Comparison of ENCODE assay signal across 26 cellular contexts in the genomic region with DNA sequence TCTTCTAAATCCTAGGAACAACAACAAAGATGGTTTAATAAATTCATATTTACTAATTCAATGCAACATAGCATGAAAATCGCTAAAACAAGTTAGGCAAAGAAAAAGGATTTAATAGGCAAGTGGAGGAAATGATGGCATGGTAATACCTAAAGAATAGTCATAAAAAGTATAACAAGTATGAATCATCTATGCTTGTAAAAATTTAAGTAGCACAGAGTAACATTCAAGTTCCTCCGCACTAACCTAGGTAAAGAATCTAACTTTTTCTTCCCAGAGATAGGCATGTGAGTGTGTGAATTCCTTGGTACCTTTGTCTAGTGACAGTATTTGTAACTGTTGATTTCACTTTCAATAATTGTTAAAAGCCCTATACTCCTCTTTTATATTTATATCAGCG. TPM values are rescaled to one million over a fixed set of nuclear protein-coding genes. Genes with fewer than 3 reads are reported as not detected.
A peak's percentile ranks its signal among the peaks of the same experiment; 100 is the strongest.
DNase-seq lines count a peak whose midpoint lies in the region; ATAC-seq and TF ChIP-seq lines count a peak whose summit lies in the region.
"Had no signal": no experiment of that assay in that cellular context is flagged by ENCODE, and none has a peak within 500 bp of the region (broad histone marks: within the 10 kb centered on the region; RNA-seq: fewer than 3 reads in every experiment).

No MANE protein-coding gene starts in this region.

- H3K4me3 Mint-ChIP-seq in CD8-positive, alpha-beta memory T cell = peak overlapping the region in 4 of 7 donors; percentile 8 to 83 (median 34)
- H3K4me3 Mint-ChIP-seq: activated naive CD4-positive, alpha-beta T cell treated with anti-CD3 and anti-CD28 coated beads for 36 hours; GM23338; stimulated activated effector memory CD8-positive, alpha-beta T cell treated with anti-CD3 and anti-CD28 coated beads, Interleukin-12 subunit alpha, Interleukin-12 subunit beta, amount 100 ng/mL, for 72 hours; T-helper 2 cell treated with Interferon-gamma antibody and Interleukin-4, amounts not matched to agents 5 μg/mL and 100 μg/mL, for 36 hours had no signal

- no peaks in the 10 kb centered on the region for H4K20me1 ChIP-seq in BLaER1 treated with 17β-estradiol and CSF1 and Interleukin-3, amounts not matched to agents 10 nM and 100 nM
- H4K20me1 ChIP-seq in OCI-LY1 (ENCODE audit: insufficient read depth, low read length) = no peaks in the 10 kb centered on the region

- ATAC-seq in GM19324 (IDR thresholded peaks at IDR 0.05; ENCODE audit: low FRiP score, unreplicated experiment) = no peak
- ATAC-seq in right lobe of liver = no peak
- ATAC-seq: gastroesophageal sphincter; GM23338; psoas muscle; stimulated activated effector memory CD8-positive, alpha-beta T cell treated with anti-CD3 and anti-CD28 coated beads, Interleukin-12 subunit alpha, Interleukin-12 subunit beta, amount 100 ng/mL, for 72 hours had no signal

- peak overlapping the region; percentile 78 to 94 (median 89) for H3K4me2 ChIP-seq in BLaER1 treated with 17β-estradiol and CSF1 and Interleukin-3, amounts not matched to agents 10 nM and 100 nM
- H3K4me2 ChIP-seq in OCI-LY1 (ENCODE audit: low read length) = peak overlapping the region; percentile 81; the same call in 1 of the 2 replicates
- H3K4me2 ChIP-seq: GM23338 had no signal

- no peaks in the 10 kb centered on the region for H3F3A ChIP-seq in OCI-LY1 (ENCODE audit: insufficient read depth, low read length)

- peaks cover 0 to 2% (median 0%) of the 10 kb centered on the region in 5 donors for H3K9me3 Mint-ChIP-seq in CD8-positive, alpha-beta memory T cell
- H3K9me3 Mint-ChIP-seq: activated naive CD4-positive, alpha-beta T cell treated with anti-CD3 and anti-CD28 coated beads for 36 hours had no signal

- intact Hi-C loops in esophagus squamous epithelium (cut with DNase I) = loop anchor here (10.0 kb wide), 1 partner anchor 75 kb away; the partner anchor contains the start of gene LPAR6
- intact Hi-C loops in ascending aorta (cut with DNase I) = no loop called here
- intact Hi-C loops in right lobe of liver (cut with DNase I) = no loop called here

- H3K27ac ChIP-seq in BLaER1 treated with 17β-estradiol and CSF1 and Interleukin-3, amounts not matched to agents 10 nM and 100 nM = peak overlapping the region; percentile 80 to 97 (median 93)
- no peak overlapping the region for H3K27ac ChIP-seq in CD8-positive, alpha-beta memory T cell (ENCODE audit: low read depth, low read length)
- H3K27ac ChIP-seq in OCI-LY1 (ENCODE audit: low read depth, low read length, poor library complexity, severe bottlenecking) (peak overlapping the region; percentile 90), esophagus squamous epithelium (peak overlapping the region; percentile 16 to 69 (median 50)), ascending aorta (no peak overlapping the region), right lobe of liver (peak overlapping the region in 1 of 3 donors; percentile 64)
- H3K27ac ChIP-seq: esophagus muscularis mucosa, psoas muscle, SK-N-MC, VCaP had no signal

- peak overlapping the region; percentile 77 to 88 (median 85); a peak in 18 of 22 replicates for H3K9ac ChIP-seq in BLaER1 treated with 17β-estradiol and CSF1 and Interleukin-3, amounts not matched to agents 10 nM and 100 nM
- no peak overlapping the region; the same call in 1 of the 2 replicates for H3K9ac ChIP-seq in OCI-LY1 (ENCODE audit: low read length)

- H2AFZ ChIP-seq in OCI-LY1 (ENCODE audit: low read length) = no peak overlapping the region
- H2AFZ ChIP-seq: GM23338 had no signal

- H3K27me3 Mint-ChIP-seq in CD8-positive, alpha-beta memory T cell = no peaks in the 10 kb centered on the region

- TF ChIP-seq CTCF in OCI-LY1 (IDR thresholded peaks at IDR 0.05; ENCODE audit: low read length) (no peak), esophagus squamous epithelium (IDR thresholded peaks at IDR 0.05) (no peak), ascending aorta (IDR thresholded peaks at IDR 0.05) (no peak), right lobe of liver (IDR thresholded peaks at IDR 0.05) (no peak)

- H3K4me1 Mint-ChIP-seq in CD8-positive, alpha-beta memory T cell = peaks cover 19 to 23% (median 20%) of the 10 kb centered on the region in 3 donors
- H3K4me1 Mint-ChIP-seq: GM23338 had no signal

- H3K79me2 ChIP-seq in OCI-LY1 (ENCODE audit: insufficient read depth, low read length) = no peaks in the 10 kb centered on the region

- H3K36me3 ChIP-seq in BLaER1 treated with 17β-estradiol and CSF1 and Interleukin-3, amounts not matched to agents 10 nM and 100 nM = peaks cover 30 to 57% (median 51%) of the 10 kb centered on the region in 11 experiments
- no peaks in the 10 kb centered on the region for H3K36me3 ChIP-seq in CD8-positive, alpha-beta memory T cell (ENCODE audit: insufficient read depth, low read length)
- H3K36me3 ChIP-seq in OCI-LY1 (ENCODE audit: insufficient read depth, low read length) (peaks cover 31% of the 10 kb centered on the region), esophagus squamous epithelium (peaks cover 0 to 16% (median 0%) of the 10 kb centered on the region in 3 donors), ascending aorta (no peaks in the 10 kb centered on the region), right lobe of liver (no peaks in the 10 kb centered on the region)

- peak overlapping the region in 3 of 8 donors; percentile 69 to 88 (median 79) for H3K27ac Mint-ChIP-seq in CD8-positive, alpha-beta memory T cell
- H3K27ac Mint-ChIP-seq: activated naive CD4-positive, alpha-beta T cell treated with anti-CD3 and anti-CD28 coated beads for 36 hours; GM23338; stimulated activated effector memory CD8-positive, alpha-beta T cell treated with anti-CD3 and anti-CD28 coated beads, Interleukin-12 subunit alpha, Interleukin-12 subunit beta, amount 100 ng/mL, for 72 hours had no signal

- no peaks in the 10 kb centered on the region for H3K27me3 ChIP-seq in BLaER1 treated with 17β-estradiol and CSF1 and Interleukin-3, amounts not matched to agents 10 nM and 100 nM
- H3K27me3 ChIP-seq in CD8-positive, alpha-beta memory T cell (ENCODE audit: insufficient read depth, low read length, poor library complexity, severe bottlenecking) = no peaks in the 10 kb centered on the region
- H3K27me3 ChIP-seq in OCI-LY1 (ENCODE audit: insufficient read depth, low read length) = no peaks in the 10 kb centered on the region
- no peaks in the 10 kb centered on the region for H3K27me3 ChIP-seq in esophagus squamous epithelium
- no peaks in the 10 kb centered on the region for H3K27me3 ChIP-seq in ascending aorta
- H3K27me3 ChIP-seq in right lobe of liver = no peaks in the 10 kb centered on the region
- H3K27me3 ChIP-seq: esophagus muscularis mucosa, gastroesophageal sphincter, neutrophil, testis had no signal

- H3K9me3 ChIP-seq in BLaER1 treated with 17β-estradiol and CSF1 and Interleukin-3, amounts not matched to agents 10 nM and 100 nM (replicated peaks in 1 of 11) = peaks cover 0 to 34% (median 31%) of the 10 kb centered on the region in 11 experiments; a peak in 20 of 22 replicates
- H3K9me3 ChIP-seq in CD8-positive, alpha-beta memory T cell (ENCODE audit: low read length) = no peaks in the 10 kb centered on the region
- no peaks in the 10 kb centered on the region; the same call in 1 of the 2 replicates for H3K9me3 ChIP-seq in OCI-LY1 (ENCODE audit: low read length)
- H3K9me3 ChIP-seq in esophagus squamous epithelium = no peaks in the 10 kb centered on the region
- H3K9me3 ChIP-seq in ascending aorta = no peaks in the 10 kb centered on the region
- H3K9me3 ChIP-seq in right lobe of liver = no peaks in the 10 kb centered on the region
- H3K9me3 ChIP-seq: esophagus muscularis mucosa, neutrophil, psoas muscle, testis had no signal

- H3K4me3 ChIP-seq in BLaER1 treated with 17β-estradiol and CSF1 and Interleukin-3, amounts not matched to agents 10 nM and 100 nM = peak overlapping the region in 9 of 10 experiments; percentile 50 to 70 (median 60); a peak in 16 of 20 replicates
- H3K4me3 ChIP-seq in CD8-positive, alpha-beta memory T cell (ENCODE audit: low read length) = peak overlapping the region; percentile 84
- H3K4me3 ChIP-seq in OCI-LY1 (ENCODE audit: low read depth, low read length, poor library complexity, severe bottlenecking) = peak overlapping the region; percentile 56
- no peak overlapping the region for H3K4me3 ChIP-seq in esophagus squamous epithelium
- no peak overlapping the region for H3K4me3 ChIP-seq in ascending aorta
- no peak overlapping the region for H3K4me3 ChIP-seq in right lobe of liver
- H3K4me3 ChIP-seq: esophagus muscularis mucosa, gastroesophageal sphincter, GM23338, lung, psoas muscle, SK-N-MC, testis had no signal

- H3K36me3 Mint-ChIP-seq in CD8-positive, alpha-beta memory T cell = peaks cover 9 to 22% (median 12%) of the 10 kb centered on the region in 3 donors

- CTCF ChIA-PET in CD8-positive, alpha-beta memory T cell (lab: Charles Lee) = interaction anchor here (1.4 kb wide), 1 partner anchor 15 kb away, joined by 5 read pairs; no protein-coding TSS in a partner anchor

- no peaks in the 10 kb centered on the region for H3K9me2 ChIP-seq in OCI-LY1 (ENCODE audit: low read depth, low read length)

- POLR2A ChIA-PET in CD8-positive, alpha-beta memory T cell (lab: Charles Lee) = interaction anchor here (0.9 kb wide), 1 partner anchor 42 kb away, joined by 4 read pairs; the partner anchor contains the start of gene RCBTB2

- no peak for DNase-seq in CD8-positive, alpha-beta memory T cell
- DNase-seq in esophagus squamous epithelium (lab: John Stamatoyannopoulos, UW) = no peak
- DNase-seq in ascending aorta (ENCODE audit: low spot score in 2 of 2) = no peak
- DNase-seq in right lobe of liver = no peak
- DNase-seq: activated CD8-positive, alpha-beta memory T cell treated with anti-CD3 and anti-CD28 coated beads, Interleukin-2, amount 50 U/mL, for 48 hours; activated naive CD4-positive, alpha-beta T cell treated with anti-CD3 and anti-CD28 coated beads for 36 hours; cerebellar nuclear complex; COR-L47; effector CD8-positive, alpha-beta T cell; NCI-H1092 treated with DMSO at 0.1 percent for 48 hours; NCI-H2081 treated with DMSO at 0.1 percent for 48 hours; psoas muscle; stimulated activated CD4-positive, alpha-beta T cell treated with anti-CD3 and anti-CD28 coated beads, Interleukin-1b, Interleukin-23, amount 100 ng/mL, for 48 hours; testis had no signal

- 87 to 95% methylated on average over 3 of the region's 3 CpGs for WGBS in esophagus squamous epithelium, 2 donors
- 91% methylated on average over 3 of the region's 3 CpGs for WGBS in right lobe of liver (ENCODE audit: insufficient coverage, low coverage, low lambda C conversion rate, missing lambda C conversion rate)

- peaks cover 67 to 94% (median 73%) of the 10 kb centered on the region in 10 experiments for H3K4me1 ChIP-seq in BLaER1 treated with 17β-estradiol and CSF1 and Interleukin-3, amounts not matched to agents 10 nM and 100 nM
- peaks cover 69% of the 10 kb centered on the region for H3K4me1 ChIP-seq in CD8-positive, alpha-beta memory T cell (ENCODE audit: insufficient read depth, low read length)
- H3K4me1 ChIP-seq in OCI-LY1 (ENCODE audit: insufficient read depth, low read length, severe bottlenecking) (peaks cover 56% of the 10 kb centered on the region), esophagus squamous epithelium (peaks cover 3 to 71% (median 9%) of the 10 kb centered on the region in 3 donors), ascending aorta (no peaks in the 10 kb centered on the region), right lobe of liver (peaks cover 0 to 12% (median 4%) of the 10 kb centered on the region in 4 donors)
- H3K4me1 ChIP-seq: testis had no signal

- TF ChIP-seq POLR2A in esophagus squamous epithelium (IDR thresholded peaks at IDR 0.05) (no peak), right lobe of liver (IDR thresholded peaks at IDR 0.05) (no peak)

RNA-seq across cellular contexts. Expression of gene RCBTB2, which starts 42.6 kb away (rescaled TPM):
- total RNA-seq in CD8-positive, alpha-beta memory T cell = 1 to 10 TPM; 5.4 to 6.5 TPM
- 23.4 TPM for polyA plus RNA-seq in CD8-positive, alpha-beta memory T cell
- 10 to 100 TPM in 3 of 4 donors, 1 to 10 TPM in 1; 8.1 to 24.7 (median 14.9) TPM for total RNA-seq in esophagus squamous epithelium
- 1.8 TPM for total RNA-seq in ascending aorta
- 1 to 10 TPM; 2.6 to 7.5 (median 4.8) TPM for total RNA-seq in right lobe of liver

Comparison
In these comparisons a context has a peak if more than half of its experiments do, and no peak if none do; other contexts are left out.
1. H3K27ac ChIP-seq: peak in BLaER1 treated with 17β-estradiol and CSF1 and Interleukin-3, amounts not matched to agents 10 nM and 100 nM (11 of 11), OCI-LY1 (single experiment) and esophagus squamous epithelium (4 of 4); none in CD8-positive, alpha-beta memory T cell (single experiment) and ascending aorta (0 of 2).
2. H3K4me3 ChIP-seq: peak in BLaER1 treated with 17β-estradiol and CSF1 and Interleukin-3, amounts not matched to agents 10 nM and 100 nM (9 of 10), CD8-positive, alpha-beta memory T cell (single experiment) and OCI-LY1 (single experiment); none in esophagus squamous epithelium (0 of 4), ascending aorta (0 of 2) and right lobe of liver (0 of 3).